Comparison of ENCODE assay signal across 9 cellular contexts in the genomic region with DNA sequence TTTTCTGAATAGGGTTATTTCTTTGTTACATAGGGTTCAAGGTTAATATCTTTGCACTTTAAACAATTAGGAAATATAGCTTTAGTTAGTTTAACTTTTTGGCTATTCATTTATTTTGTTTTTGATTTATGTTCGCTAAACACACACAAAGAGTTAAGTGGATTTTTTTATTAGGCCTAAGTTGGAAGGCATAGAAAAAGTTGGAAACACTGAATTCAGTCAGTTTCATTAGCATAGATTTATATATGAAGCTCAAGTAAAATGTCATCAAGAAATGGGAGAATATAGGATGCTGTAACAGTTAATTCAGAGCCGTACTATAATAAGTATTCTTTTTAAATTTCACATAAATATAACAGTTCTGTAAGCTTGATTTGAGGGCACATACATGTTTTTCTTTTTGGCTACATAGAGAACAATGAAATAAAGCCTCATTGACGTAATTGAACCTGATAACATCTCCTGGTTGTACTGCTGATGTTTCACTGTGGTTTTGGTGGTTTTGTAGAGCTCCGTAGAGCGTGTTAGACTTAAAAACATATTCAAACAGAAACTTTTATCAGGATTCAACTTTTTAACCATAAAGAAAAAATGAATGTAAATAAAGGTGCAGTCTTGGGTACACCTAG.
DNase-seq lines count a peak whose midpoint lies in the region; ATAC-seq lines count a peak whose summit lies in the region.
"Had no signal": no experiment of that assay in that cellular context is flagged by ENCODE, and none has a peak within 500 bp of the region (broad histone marks: within the 10 kb centered on the region; RNA-seq: fewer than 3 reads in every experiment).

No MANE protein-coding gene starts in this region.

- H3K9me3 Mint-ChIP-seq in activated naive CD4-positive, alpha-beta T cell treated with anti-CD3 and anti-CD28 coated beads for 36 hours, result no peaks in the 10 kb centered on the region
- H3K9me3 Mint-ChIP-seq: brain had no signal

- no peaks in the 10 kb centered on the region for H3K36me3 Mint-ChIP-seq in activated naive CD4-positive, alpha-beta T cell treated with anti-CD3 and anti-CD28 coated beads for 36 hours (ENCODE audit: low read depth)
- H3K36me3 Mint-ChIP-seq: brain had no signal

- peak; percentile 86 for ATAC-seq in HG03045 (IDR thresholded peaks at IDR 0.05; ENCODE audit: unreplicated experiment)

- H3K4me1 Mint-ChIP-seq in activated naive CD4-positive, alpha-beta T cell treated with anti-CD3 and anti-CD28 coated beads for 36 hours (ENCODE audit: low read depth), result peaks cover 46% of the 10 kb centered on the region
- H3K4me1 Mint-ChIP-seq: brain had no signal

- no peaks in the 10 kb centered on the region for H3K27me3 Mint-ChIP-seq in activated naive CD4-positive, alpha-beta T cell treated with anti-CD3 and anti-CD28 coated beads for 36 hours (ENCODE audit: low read depth)
- H3K27me3 Mint-ChIP-seq: brain had no signal

- CTCF ChIA-PET in activated naive CD4-positive, alpha-beta T cell treated with anti-CD3 and anti-CD28 coated beads for 36 hours (lab: Charles Lee), result interaction anchor here (0.6 to 3.6 kb wide), 9 partner anchors 9 to 228 kb away, joined by 3 to 11 read pairs (median 3); no protein-coding TSS in a partner anchor

- no peak overlapping the region for H3K27ac Mint-ChIP-seq in activated naive CD4-positive, alpha-beta T cell treated with anti-CD3 and anti-CD28 coated beads for 36 hours
- H3K27ac Mint-ChIP-seq: brain had no signal

- H3K4me3 Mint-ChIP-seq in activated naive CD4-positive, alpha-beta T cell treated with anti-CD3 and anti-CD28 coated beads for 36 hours, result peak overlapping the region; percentile 41
- H3K4me3 Mint-ChIP-seq: brain had no signal

- DNase-seq in activated naive CD4-positive, alpha-beta T cell treated with anti-CD3 and anti-CD28 coated beads for 36 hours, result peak; percentile 58
- no peak for DNase-seq in activated naive CD4-positive, alpha-beta T cell (lab: John Stamatoyannopoulos, UW)
- DNase-seq in SKM-1 (lab: John Stamatoyannopoulos, UW; ENCODE audit: unreplicated experiment), result peak; percentile 10
- DNase-seq in glomerular visceral epithelial cell (ENCODE audit: extremely low spot score), result peak; percentile 11
- DNase-seq in NCI-H1105 treated with DMSO at 0.1 percent for 48 hours (lab: John Stamatoyannopoulos, UW), result no peak
- no peak for DNase-seq in amniotic stem cell (lab: John Stamatoyannopoulos, UW)
- no peak for DNase-seq in HCEC 1CT

- intact Hi-C loops in activated naive CD4-positive, alpha-beta T cell treated with anti-CD3 and anti-CD28 coated beads for 36 hours (cut with micrococcal nuclease), result loop anchor here (1.0 to 10.0 kb wide), 9 partner anchors 120 to 898 kb away; a partner anchor contains a TSS

Comparison
In these comparisons a context has a peak if more than half of its experiments do, and no peak if none do; other contexts are left out.
1. DNase-seq: peak in activated naive CD4-positive, alpha-beta T cell treated with anti-CD3 and anti-CD28 coated beads for 36 hours (single experiment), SKM-1 (single experiment) and glomerular visceral epithelial cell (single experiment); none in activated naive CD4-positive, alpha-beta T cell (0 of 4), NCI-H1105 treated with DMSO at 0.1 percent for 48 hours (single experiment), amniotic stem cell (single experiment) and HCEC 1CT (single experiment).